In genomic region chrX:136128743-136129142, GRCh38 we compare ENCODE assay signal across 30 cellular contexts.
"Had no signal": no experiment of that assay in that cellular context is flagged by ENCODE, and none has a peak within 500 bp of the region (broad histone marks: within the 10 kb centered on the region; RNA-seq: fewer than 3 reads in every experiment).

No MANE protein-coding gene starts in this region.

- H3K4me3 Mint-ChIP-seq: dendritic cell treated with granulocyte-macrophage colony-stimulating factor and Interleukin-4, amounts not matched to agents 40 ng/mL and 50 ng/mL, for 4 days; endodermal cell; mesothelial cell of epicardium; naive B cell; natural killer cell treated with Interleukin-12 subunit alpha and Interleukin-12 subunit beta and Interleukin-15 and Interleukin-18, amount 100 ng/mL, for 72 hours; neural crest cell; stimulated activated naive B cell treated with anti-CD40 and anti-IgM and Interleukin-4, amounts not matched to agents 10 μg/mL and 1 μg/mL and 100 μg/mL, for 72 hours; stimulated activated naive CD8-positive, alpha-beta T cell treated with anti-CD3 and anti-CD28 coated beads, Interleukin-15, Interleukin-2, amounts not matched to agents 100 ng/mL and 50 ng/mL, for 24 hours had no signal

- H3K27me3 Mint-ChIP-seq: dendritic cell treated with granulocyte-macrophage colony-stimulating factor and Interleukin-4, amounts not matched to agents 40 ng/mL and 50 ng/mL, for 4 days; naive B cell; stimulated activated naive B cell treated with anti-CD40 and anti-IgM and Interleukin-4, amounts not matched to agents 10 μg/mL and 1 μg/mL and 100 μg/mL, for 72 hours; stimulated activated naive CD8-positive, alpha-beta T cell treated with anti-CD3 and anti-CD28 coated beads, Interleukin-15, Interleukin-2, amounts not matched to agents 100 ng/mL and 50 ng/mL, for 24 hours had no signal

- H3K4me1 Mint-ChIP-seq: endodermal cell had no signal

- H3K27ac Mint-ChIP-seq: dendritic cell treated with granulocyte-macrophage colony-stimulating factor and Interleukin-4, amounts not matched to agents 40 ng/mL and 50 ng/mL, for 4 days; endodermal cell; mesothelial cell of epicardium; naive B cell; natural killer cell treated with Interleukin-12 subunit alpha and Interleukin-12 subunit beta and Interleukin-15 and Interleukin-18, amount 100 ng/mL, for 72 hours; stimulated activated naive B cell treated with anti-CD40 and anti-IgM and Interleukin-4, amounts not matched to agents 10 μg/mL and 1 μg/mL and 100 μg/mL, for 72 hours; stimulated activated naive CD8-positive, alpha-beta T cell treated with anti-CD3 and anti-CD28 coated beads, Interleukin-15, Interleukin-2, amounts not matched to agents 100 ng/mL and 50 ng/mL, for 24 hours had no signal

- H3K36me3 ChIP-seq: colonic mucosa, gastrocnemius medialis, heart left ventricle, left lung, neutrophil, prostate gland, spleen, thoracic aorta, transverse colon, upper lobe of right lung, vagina had no signal

- DNase-seq: colonic mucosa; effector CD8-positive, alpha-beta T cell; endodermal cell; foreskin fibroblast; gastrocnemius medialis; heart left ventricle; left cardiac atrium; left lung; mesenchymal stem cell; mucosa of descending colon; naive B cell; right cardiac atrium; spleen; stimulated activated CD4-positive, alpha-beta T cell treated with anti-CD3 and anti-CD28 coated beads, Interleukin-2, amount 100 ng/mL, for 48 hours; stimulated activated naive B cell treated with anti-CD40 and anti-IgM and Interleukin-4, amounts not matched to agents 10 μg/mL and 1 μg/mL and 100 μg/mL, for 72 hours; transverse colon; upper lobe of right lung had no signal

- H3K36me3 Mint-ChIP-seq: mesothelial cell of epicardium; naive B cell; natural killer cell treated with Interleukin-12 subunit alpha and Interleukin-12 subunit beta and Interleukin-15 and Interleukin-18, amount 100 ng/mL, for 72 hours; stimulated activated naive B cell treated with anti-CD40 and anti-IgM and Interleukin-4, amounts not matched to agents 10 μg/mL and 1 μg/mL and 100 μg/mL, for 72 hours had no signal

- H3K27me3 ChIP-seq: colonic mucosa, gastrocnemius medialis, heart left ventricle, hepatocyte, neutrophil, spleen, transverse colon, upper lobe of right lung, vagina had no signal

- H3K4me3 ChIP-seq: colonic mucosa, gastrocnemius medialis, heart left ventricle, hepatocyte, left lung, mucosa of descending colon, prostate gland, skin epidermis, spleen, thoracic aorta, transverse colon, upper lobe of right lung, vagina had no signal

- H3K9me3 Mint-ChIP-seq: dendritic cell treated with granulocyte-macrophage colony-stimulating factor and Interleukin-4, amounts not matched to agents 40 ng/mL and 50 ng/mL, for 4 days; natural killer cell treated with Interleukin-12 subunit alpha and Interleukin-12 subunit beta and Interleukin-15 and Interleukin-18, amount 100 ng/mL, for 72 hours; neural crest cell; stimulated activated naive B cell treated with anti-CD40 and anti-IgM and Interleukin-4, amounts not matched to agents 10 μg/mL and 1 μg/mL and 100 μg/mL, for 72 hours; stimulated activated naive CD8-positive, alpha-beta T cell treated with anti-CD3 and anti-CD28 coated beads, Interleukin-15, Interleukin-2, amounts not matched to agents 100 ng/mL and 50 ng/mL, for 24 hours had no signal

- H3K27ac ChIP-seq: colonic mucosa, epithelial cell of prostate, gastrocnemius medialis, hepatocyte, left lung, neutrophil, prostate gland, skin epidermis, spleen, thoracic aorta, upper lobe of right lung, vagina had no signal

- H3K4me1 ChIP-seq: colonic mucosa, left lung, prostate gland, spleen, transverse colon, upper lobe of right lung, vagina had no signal

- ATAC-seq: esophagus mucosa; gastrocnemius medialis; heart left ventricle; left cardiac atrium; left lung; mucosa of descending colon; right cardiac atrium; stimulated activated naive B cell treated with anti-CD40 and anti-IgM and Interleukin-4, amounts not matched to agents 10 μg/mL and 1 μg/mL and 100 μg/mL, for 72 hours; upper lobe of right lung had no signal

- H3K9me3 ChIP-seq: colonic mucosa, gastrocnemius medialis, heart left ventricle, left lung, mucosa of descending colon, neutrophil, prostate gland, spleen, thoracic aorta, transverse colon, upper lobe of right lung, vagina had no signal
